Comparison of ENCODE assay signal across 20 cellular contexts in the genomic region with DNA sequence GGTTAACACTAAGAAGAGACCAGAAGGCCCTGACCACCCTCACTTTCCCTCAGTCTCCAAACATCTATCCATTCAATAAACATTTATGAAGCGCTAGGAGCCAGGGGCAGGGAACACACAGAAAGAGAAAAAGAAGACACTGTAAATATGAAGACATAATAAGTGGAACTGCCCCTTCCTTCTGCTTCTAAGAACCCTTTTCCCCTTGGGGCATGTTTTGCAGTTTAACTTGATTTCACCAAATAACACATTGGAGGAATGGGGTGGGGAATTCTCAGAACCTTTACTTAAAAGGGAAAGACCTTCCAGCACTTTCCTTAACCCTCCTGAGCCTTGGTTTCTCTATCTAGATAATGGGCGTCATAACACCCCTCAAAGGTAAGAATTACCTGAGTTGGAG. TPM values are rescaled to one million over a fixed set of nuclear protein-coding genes. Genes with fewer than 3 reads are reported as not detected.
DNase-seq lines count a peak whose midpoint lies in the region; ATAC-seq and TF ChIP-seq lines count a peak whose summit lies in the region.
"Had no signal": no experiment of that assay in that cellular context is flagged by ENCODE, and none has a peak within 500 bp of the region (broad histone marks: within the 10 kb centered on the region; RNA-seq: fewer than 3 reads in every experiment).

No MANE protein-coding gene starts in this region.

- no peaks in the 10 kb centered on the region for H4K20me1 ChIP-seq in IMR-90 (ENCODE audit: insufficient read depth, low read length)

- no peak overlapping the region for H2AFZ ChIP-seq in IMR-90 (replicated peaks; ENCODE audit: low read length, poor library complexity)

- no peak overlapping the region for H3K14ac ChIP-seq in IMR-90 (replicated peaks; ENCODE audit: low read depth, low read length)

- no peak for TF ChIP-seq POLR2A in IMR-90 (IDR thresholded peaks at IDR 0.05; ENCODE audit: low read depth, low read length)

- TF ChIP-seq CTCF in IMR-90 (conservative IDR thresholded peaks at IDR 0.05; ENCODE audit: low read depth, low read length) (no peak), neutrophil (IDR thresholded peaks at IDR 0.05) (no peak), type B pancreatic cell (conservative IDR thresholded peaks at IDR 0.05) (no peak)

- no peaks in the 10 kb centered on the region for H3K27me3 ChIP-seq in IMR-90 (ENCODE audit: control insufficient read depth, insufficient read depth, low read length)
- H3K27me3 ChIP-seq in neutrophil = no peaks in the 10 kb centered on the region

- no peak overlapping the region for H4K5ac ChIP-seq in IMR-90 (ENCODE audit: low read depth, low read length)

- peak overlapping the region; percentile 58 for H3K18ac ChIP-seq in IMR-90 (ENCODE audit: low read depth, low read length)

- peak overlapping the region; percentile 35; the same call in 1 of the 3 replicates for H2BK15ac ChIP-seq in IMR-90 (ENCODE audit: low read depth, low read length)

- H3K36me3 ChIP-seq in IMR-90 (ENCODE audit: control insufficient read depth, insufficient read depth, low read length) = no peaks in the 10 kb centered on the region
- H3K36me3 ChIP-seq in neutrophil = peaks cover 25% of the 10 kb centered on the region
- H3K36me3 ChIP-seq: brain microvascular endothelial cell, gastrocnemius medialis had no signal

- H3K4me3 ChIP-seq in IMR-90 (ENCODE audit: insufficient read depth, low read depth, low read length) (no peak overlapping the region), neutrophil (ENCODE audit: low read depth in 1 of 2, low read length in 1 of 2) (peak overlapping the region; percentile 48 to 56)
- H3K4me3 ChIP-seq: gastrocnemius medialis, lung, SK-N-MC had no signal

- CTCF ChIA-PET in IMR-90 (lab: Yijun Ruan, JAX) = no interaction called here

- H2BK120ac ChIP-seq in IMR-90 (ENCODE audit: low read depth, low read length) = 0 out of 2 replicates have a peak overlapping the region, but pooled peaks have one; percentile 82

- H3K9me3 Mint-ChIP-seq in dendritic cell treated with granulocyte-macrophage colony-stimulating factor and Interleukin-4, amounts not matched to agents 40 ng/mL and 50 ng/mL, for 4 days = no peaks in the 10 kb centered on the region
- H3K9me3 Mint-ChIP-seq in type B pancreatic cell = no peaks in the 10 kb centered on the region
- H3K9me3 Mint-ChIP-seq: activated CD4-positive, alpha-beta T cell treated with anti-CD3 and anti-CD28 coated beads, Interleukin-2, amount 10 ng/mL, durations not matched to agents 7 days and 5 days; nephron; stimulated activated naive CD8-positive, alpha-beta T cell treated with anti-CD3 and anti-CD28 coated beads, Interleukin-15, Interleukin-2, amounts not matched to agents 100 ng/mL and 50 ng/mL, for 24 hours had no signal

- H3K23ac ChIP-seq in IMR-90 (ENCODE audit: low read depth, low read length) = no peak overlapping the region

- H3K9me3 ChIP-seq in IMR-90 (ENCODE audit: control insufficient read depth, insufficient read depth, low read length) = no peaks in the 10 kb centered on the region
- H3K9me3 ChIP-seq in neutrophil = no peaks in the 10 kb centered on the region
- H3K9me3 ChIP-seq: gastrocnemius medialis had no signal

- POLR2A ChIA-PET in IMR-90 (lab: Charles Lee; ENCODE audit: unreplicated experiment) = no interaction called here

- ATAC-seq in IMR-90 (ENCODE audit: low read depth) (peak; percentile 29), GM19351 (IDR thresholded peaks at IDR 0.05; ENCODE audit: unreplicated experiment) (no peak)
- ATAC-seq: gastrocnemius medialis had no signal

- peak overlapping the region; percentile 95 for H3K27ac Mint-ChIP-seq in dendritic cell treated with granulocyte-macrophage colony-stimulating factor and Interleukin-4, amounts not matched to agents 40 ng/mL and 50 ng/mL, for 4 days
- H3K27ac Mint-ChIP-seq in type B pancreatic cell = peak overlapping the region; percentile 69
- H3K27ac Mint-ChIP-seq: activated CD4-positive, alpha-beta T cell treated with anti-CD3 and anti-CD28 coated beads, Interleukin-2, amount 10 ng/mL, durations not matched to agents 7 days and 5 days; B cell; stimulated activated naive CD8-positive, alpha-beta T cell treated with anti-CD3 and anti-CD28 coated beads, Interleukin-15, Interleukin-2, amounts not matched to agents 100 ng/mL and 50 ng/mL, for 24 hours had no signal

- H3K4me2 ChIP-seq in IMR-90 (ENCODE audit: low read depth, low read length) = no peak overlapping the region; the same call in 1 of the 2 replicates
- H3K4me2 ChIP-seq: KMS-11 had no signal

- no peak for DNase-seq in IMR-90
- DNase-seq in type B pancreatic cell (ENCODE audit: extremely low spot score, unreplicated experiment) = no peak
- no peak for DNase-seq in middle frontal gyrus (ENCODE audit: extremely low spot score, low spot score)
- DNase-seq in activated T-cell treated with anti-CD3 and anti-CD28 coated beads, Interleukin-2, amount 50 U/mL, for 48 hours = no peak
- DNase-seq: activated CD4-positive, alpha-beta T cell treated with anti-CD3 and anti-CD28 coated beads, Interleukin-2, amount 10 ng/mL, durations not matched to agents 7 days and 5 days; activated CD8-positive, alpha-beta memory T cell treated with anti-CD3 and anti-CD28 coated beads, Interleukin-2, amount 50 U/mL, for 48 hours; activated naive CD4-positive, alpha-beta T cell treated with anti-CD3 and anti-CD28 coated beads, Interleukin-2, amount 50 U/mL, for 16 hours; NCI-H1105 treated with DMSO at 0.1 percent for 48 hours; NCI-H69 had no signal

- H4K91ac ChIP-seq in IMR-90 (ENCODE audit: insufficient read depth, low read depth, low read length) = no peak overlapping the region

- H3K56ac ChIP-seq in IMR-90 (ENCODE audit: extremely low read depth, insufficient read depth, low read length) = no peak overlapping the region

- no peak overlapping the region for H3K9ac ChIP-seq in IMR-90 (ENCODE audit: low read depth, low read length)
- H3K9ac ChIP-seq: KMS-11 had no signal

- no peak overlapping the region for H3K4ac ChIP-seq in IMR-90 (ENCODE audit: low read depth, low read length)

- peaks cover 80% of the 10 kb centered on the region for H3K36me3 Mint-ChIP-seq in dendritic cell treated with granulocyte-macrophage colony-stimulating factor and Interleukin-4, amounts not matched to agents 40 ng/mL and 50 ng/mL, for 4 days (ENCODE audit: low read depth)
- peaks cover 18% of the 10 kb centered on the region for H3K36me3 Mint-ChIP-seq in type B pancreatic cell

- H3K4me1 ChIP-seq in IMR-90 (ENCODE audit: control insufficient read depth, insufficient read depth, low read length) (peaks cover 12% of the 10 kb centered on the region), neutrophil (ENCODE audit: control insufficient read depth in 1 of 2, insufficient read depth in 1 of 2, low read depth in 1 of 2, low read length in 1 of 2) (peaks cover 49 to 63% of the 10 kb centered on the region in 2 experiments)
- H3K4me1 ChIP-seq: gastrocnemius medialis had no signal

- dilution Hi-C loops in IMR-90 (cut with HindIII; ENCODE audit: low sequenced_read_pairs, unreplicated experiment) = no loop called here

- H2BK20ac ChIP-seq in IMR-90 (ENCODE audit: low read depth, low read length) = peak overlapping the region; percentile 76; the same call in 1 of the 2 replicates

- no peak for TF ChIP-seq RAD21 in IMR-90 (IDR thresholded peaks at IDR 0.05; ENCODE audit: low read length)

- in situ Hi-C loops in IMR-90 (cut with MboI; ENCODE audit: low sequenced_read_pairs) = no loop called here

- H2AK9ac ChIP-seq in IMR-90 (replicated peaks; ENCODE audit: low read depth, low read length, poor library complexity) = no peak overlapping the region

- BruUV-seq in IMR-90 (replicated peaks; lab: Mats Ljungman, UMichigan) = no TSS peak

- H3K27ac ChIP-seq in IMR-90 (ENCODE audit: insufficient read depth, low read length) (no peak overlapping the region), neutrophil (peak overlapping the region; percentile 90)
- H3K27ac ChIP-seq: brain microvascular endothelial cell, KMS-11, SK-N-MC had no signal

- peak overlapping the region; percentile 79 for H2AK5ac ChIP-seq in IMR-90 (ENCODE audit: low read depth, low read length)

- WGBS in IMR-90 (ENCODE audit: extremely low coverage in 2 of 2, insufficient read length in 1 of 2), 2 experiments = no CpG with 5 or more reads among the region's 2 CpGs

- H3K79me1 ChIP-seq in IMR-90 (ENCODE audit: low read depth in 1 of 2, low read length in 2 of 2) = no peaks in the 10 kb centered on the region

- peak overlapping the region; percentile 50 for H2BK5ac ChIP-seq in IMR-90 (ENCODE audit: low read depth, low read length, poor library complexity, severe bottlenecking)

- no peaks in the 10 kb centered on the region for H3K27me3 Mint-ChIP-seq in dendritic cell treated with granulocyte-macrophage colony-stimulating factor and Interleukin-4, amounts not matched to agents 40 ng/mL and 50 ng/mL, for 4 days
- H3K27me3 Mint-ChIP-seq in type B pancreatic cell = no peaks in the 10 kb centered on the region
- H3K27me3 Mint-ChIP-seq: B cell had no signal

- intact Hi-C loops in IMR-90 (cut with micrococcal nuclease) = no loop called here
- intact Hi-C loops in dendritic cell treated with granulocyte-macrophage colony-stimulating factor and Interleukin-4, amounts not matched to agents 40 ng/mL and 50 ng/mL, for 4 days (cut with micrococcal nuclease) = loop anchor here (5.0 kb wide), 1 partner anchor 35 kb away; no protein-coding TSS in a partner anchor

- peak overlapping the region; percentile 68 for H3K4me3 Mint-ChIP-seq in dendritic cell treated with granulocyte-macrophage colony-stimulating factor and Interleukin-4, amounts not matched to agents 40 ng/mL and 50 ng/mL, for 4 days
- no peak overlapping the region for H3K4me3 Mint-ChIP-seq in type B pancreatic cell
- H3K4me3 Mint-ChIP-seq: activated CD4-positive, alpha-beta T cell treated with anti-CD3 and anti-CD28 coated beads, Interleukin-2, amount 10 ng/mL, durations not matched to agents 7 days and 5 days; B cell; nephron; stimulated activated naive CD8-positive, alpha-beta T cell treated with anti-CD3 and anti-CD28 coated beads, Interleukin-15, Interleukin-2, amounts not matched to agents 100 ng/mL and 50 ng/mL, for 24 hours had no signal

- H3K9me1 ChIP-seq in IMR-90 (ENCODE audit: insufficient read depth, low read length) = peaks cover 10% of the 10 kb centered on the region

- peaks cover 85% of the 10 kb centered on the region for H3K4me1 Mint-ChIP-seq in dendritic cell treated with granulocyte-macrophage colony-stimulating factor and Interleukin-4, amounts not matched to agents 40 ng/mL and 50 ng/mL, for 4 days (ENCODE audit: low read depth)
- peaks cover 39% of the 10 kb centered on the region for H3K4me1 Mint-ChIP-seq in type B pancreatic cell (ENCODE audit: unreplicated experiment)
- H3K4me1 Mint-ChIP-seq: activated CD4-positive, alpha-beta T cell treated with anti-CD3 and anti-CD28 coated beads, Interleukin-2, amount 10 ng/mL, durations not matched to agents 7 days and 5 days; nephron had no signal

- H4K8ac ChIP-seq in IMR-90 (ENCODE audit: low read depth in 2 of 2, low read length in 2 of 2) = peak overlapping the region in 1 of 2 experiments; percentile 48; a peak in 1 of 4 replicates

TF ChIP-seq in IMR-90, 13 proteins besides CTCF, POLR2A, EP300 and RAD21 (continues in another document):
- no peak for TF ChIP-seq RFX5 (IDR thresholded peaks at IDR 0.05; ENCODE audit: low read depth, low read length)

RNA-seq across cellular contexts. Expression of a gene that starts 42.3 kb away (rescaled TPM):
- total RNA-seq in IMR-90 (2012; rRNA removed) = 0.83 and 1.1 TPM in 2 replicates
- 0.44 and 0.59 TPM in 2 replicates for polyA plus RNA-seq in IMR-90 (2012; rRNA removed)
- 1.1 and 1.6 TPM in 2 replicates for polyA plus RNA-seq in IMR-90 (2012; cell fraction: cytosol; rRNA removed)
- 0.41 and 0.99 TPM in 2 replicates for polyA plus RNA-seq in IMR-90 (2012; cell fraction: nucleus; rRNA removed; ENCODE audit: low replicate concordance)
- total RNA-seq in type B pancreatic cell (ENCODE audit: low replicate concordance) = 53.5 and 97.1 TPM in 2 replicates

Comparison
In these comparisons a context has a peak if more than half of its experiments do, and no peak if none do; other contexts are left out.
1. RNA of a gene that starts 42.3 kb away (total RNA-seq): 53.5 to 97.1 TPM in type B pancreatic cell; 0.83 to 1.1 TPM in IMR-90; every median in the first group is over 10 times any median in the second.